In genomic region chr16:55118701-55119260, GRCh38 we compare ENCODE assay signal across 21 cellular contexts.
"Had no signal": no experiment of that assay in that cellular context is flagged by ENCODE, and none has a peak within 500 bp of the region (broad histone marks: within the 10 kb centered on the region; RNA-seq: fewer than 3 reads in every experiment).

No MANE protein-coding gene starts in this region.

- ATAC-seq: gastrocnemius medialis, heart right ventricle, left cardiac atrium, left lung, left ventricle myocardium superior, lower lobe of right lung, mucosa of descending colon had no signal

- H3K4me1 ChIP-seq: gastrocnemius medialis, heart right ventricle, left lung, lower lobe of right lung had no signal

- H3K27me3 ChIP-seq: gastrocnemius medialis, heart right ventricle, left lung had no signal

- DNase-seq: dermis blood vessel endothelial cell; dorsolateral prefrontal cortex; effector CD4-positive, alpha-beta T cell; effector memory CD4-positive, alpha-beta T cell; foreskin fibroblast; foreskin melanocyte; gastrocnemius medialis; glutamatergic neuron; head of caudate nucleus; heart right ventricle; hippocampal formation; left cardiac atrium; left lung; left ventricle myocardium superior; lower lobe of right lung; mesenchymal stem cell; mucosa of descending colon; naive B cell had no signal

- H3K4me3 ChIP-seq: coronary artery, dorsolateral prefrontal cortex, esophagus muscularis mucosa, gastrocnemius medialis, heart right ventricle, left lung, lower lobe of right lung, mucosa of descending colon had no signal

- H3K36me3 ChIP-seq: esophagus muscularis mucosa, gastrocnemius medialis, heart right ventricle, left lung, lower lobe of right lung had no signal

- H3K4me1 Mint-ChIP-seq: mesothelial cell of epicardium, naive B cell had no signal

- H3K27ac Mint-ChIP-seq: mesothelial cell of epicardium had no signal

- H3K4me3 Mint-ChIP-seq: mesothelial cell of epicardium, naive B cell had no signal

- H3K36me3 Mint-ChIP-seq: mesothelial cell of epicardium, naive B cell had no signal

- H3K9me3 ChIP-seq: gastrocnemius medialis, lower lobe of right lung, mucosa of descending colon had no signal

- H3K27ac ChIP-seq: dorsolateral prefrontal cortex, esophagus muscularis mucosa, gastrocnemius medialis, heart right ventricle, left lung, lower lobe of right lung had no signal
